Comparison of ENCODE assay signal across 8 cellular contexts in genomic region chr7:36021367-36021766, GRCh38.
DNase-seq lines count a peak whose midpoint lies in the region; ATAC-seq, FAIRE-seq and TF ChIP-seq lines count a peak whose summit lies in the region.

No MANE protein-coding gene starts in this region.

- H3K36me3 ChIP-seq in mammary epithelial cell (ENCODE audit: insufficient read depth, low read length) = no peaks in the 10 kb centered on the region
- H3K36me3 ChIP-seq in small intestine (ENCODE audit: control insufficient read depth in 2 of 2, insufficient read depth in 2 of 2, low read length in 2 of 2) = no peaks in the 10 kb centered on the region

- H3K27me3 ChIP-seq in mammary epithelial cell (ENCODE audit: insufficient read depth, low read length) = no peaks in the 10 kb centered on the region
- no peaks in the 10 kb centered on the region for H3K27me3 ChIP-seq in small intestine (ENCODE audit: control insufficient read depth in 2 of 2, insufficient read depth in 2 of 2, low read length in 2 of 2)

- H3K9ac ChIP-seq in mammary epithelial cell (ENCODE audit: insufficient read depth, low read length) = no peak overlapping the region

- no peaks in the 10 kb centered on the region for H4K20me1 ChIP-seq in mammary epithelial cell (ENCODE audit: insufficient read depth, low read length)

- no peak for FAIRE-seq in small intestine (lab: Jason Lieb, UNC)

- intact Hi-C loops in mammary epithelial cell (cut with micrococcal nuclease) = loop anchor here (1.0 kb wide), 1 partner anchor 270 kb away; no protein-coding TSS in a partner anchor

- H3K4me1 ChIP-seq in mammary epithelial cell (ENCODE audit: insufficient read depth, low read length) (no peaks in the 10 kb centered on the region), small intestine (ENCODE audit: control insufficient read depth in 2 of 2, insufficient read depth in 1 of 2, low read depth in 1 of 2, low read length in 1 of 2) (no peaks in the 10 kb centered on the region)

- H3K4me2 ChIP-seq in mammary epithelial cell (ENCODE audit: insufficient read depth, low read depth, low read length) = no peak overlapping the region

- no peak for ATAC-seq in GM19397 (IDR thresholded peaks at IDR 0.05; ENCODE audit: unreplicated experiment)

- TF ChIP-seq CTCF in LNCAP (IDR thresholded peaks at IDR 0.05) (peak; percentile 46; the same call in 1 of the 2 replicates), mammary epithelial cell (conservative IDR thresholded peaks at IDR 0.05 in 1 of 2, IDR thresholded peaks at IDR 0.05 in 1 of 2; ENCODE audit: extremely low read depth in 1 of 2, insufficient read depth in 1 of 2, low read depth in 1 of 2, low read length in 2 of 2) (peak; percentile 40 to 59)

- H3K79me2 ChIP-seq in mammary epithelial cell (ENCODE audit: insufficient read depth, low read length) = no peaks in the 10 kb centered on the region

- DNase-seq in ELF-1 (ENCODE audit: low read depth, low spot score) = peak; percentile 68
- DNase-seq in mammary epithelial cell = no peak
- peak; percentile 5 to 50 for DNase-seq in lung microvascular endothelial cell (ENCODE audit: low read depth in 2 of 2)
- no peak for DNase-seq in epidermal melanocyte (ENCODE audit: insufficient read length, low spot score)
- no peak for DNase-seq in small intestine
- DNase-seq in activated CD8-positive, alpha-beta memory T cell treated with anti-CD3 and anti-CD28 coated beads, Interleukin-2, amount 50 U/mL, for 4 hours = no peak

- no peak overlapping the region for H3K27ac ChIP-seq in mammary epithelial cell (ENCODE audit: insufficient read depth, low read depth, low read length)
- H3K27ac ChIP-seq in small intestine (ENCODE audit: low read depth in 1 of 2, low read length in 1 of 2) = no peak overlapping the region

- CTCF ChIA-PET in mammary epithelial cell (lab: Charles Lee; ENCODE audit: low non-redundant PET) = interaction anchor here (0.6 to 0.9 kb wide), 2 partner anchors 12 to 27 kb away, joined by 12 to 13 read pairs; no protein-coding TSS in a partner anchor

- in situ Hi-C loops in mammary epithelial cell (cut with MboI; ENCODE audit: low sequenced_read_pairs in 2 of 2) = no loop called here

- H3K4me3 ChIP-seq in mammary epithelial cell (replicated peaks in 1 of 3; ENCODE audit: insufficient read depth in 1 of 3, low read depth in 2 of 3, low read length in 3 of 3) (no peak overlapping the region), small intestine (ENCODE audit: low read depth in 1 of 2, low read length in 2 of 2) (no peak overlapping the region)

- BruUV-seq in mammary epithelial cell (replicated peaks; lab: Mats Ljungman, UMichigan) = no TSS peak

- 50% methylated on average over 5 of the region's 5 CpGs for WGBS in mammary epithelial cell (ENCODE audit: low coverage, missing lambda C conversion rate)
- 62 to 75% (median 74%) methylated on average over 5 of the region's 5 CpGs for WGBS in small intestine, 3 donors

- H3K9me3 ChIP-seq in mammary epithelial cell (replicated peaks; ENCODE audit: insufficient read depth, low read length) (no peaks in the 10 kb centered on the region), small intestine (ENCODE audit: control insufficient read depth, low read depth) (no peaks in the 10 kb centered on the region)

- dilution Hi-C loops in mammary epithelial cell (cut with HindIII; ENCODE audit: low sequenced_read_pairs) = no loop called here

- no peak overlapping the region for H2AFZ ChIP-seq in mammary epithelial cell (ENCODE audit: low read depth, low read length)

Comparison
In these comparisons a context has a peak if more than half of its experiments do, and no peak if none do; other contexts are left out.
1. DNase-seq: peak in ELF-1 (single experiment) and lung microvascular endothelial cell (2 of 2); none in mammary epithelial cell (single experiment), epidermal melanocyte (single experiment), small intestine (single experiment) and activated CD8-positive, alpha-beta memory T cell treated with anti-CD3 and anti-CD28 coated beads, Interleukin-2, amount 50 U/mL, for 4 hours (single experiment).